ENCODE assay signal across 30 cellular contexts in genomic region chr5:158654415-158654814, GRCh38.
"Had no signal": no experiment of that assay in that cellular context is flagged by ENCODE, and none has a peak within 500 bp of the region (broad histone marks: within the 10 kb centered on the region; RNA-seq: fewer than 3 reads in every experiment).

No MANE protein-coding gene starts in this region.

- ATAC-seq: naive thymus-derived CD8-positive, alpha-beta T cell; natural killer cell treated with Interleukin-12 subunit alpha and Interleukin-12 subunit beta and Interleukin-15 and Interleukin-18, amount 100 ng/mL, for 72 hours; psoas muscle; right cardiac atrium; sciatic nerve; stimulated activated memory B cell treated with anti-CD40 and anti-IgM and Interleukin-4, amounts not matched to agents 10 μg/mL and 1 μg/mL and 100 μg/mL, for 72 hours; stimulated activated naive CD8-positive, alpha-beta T cell treated with anti-CD3 and anti-CD28 coated beads, Interleukin-15, amount 100 ng/mL, for 72 hours; stimulated activated naive CD8-positive, alpha-beta T cell treated with anti-CD3 and anti-CD28 coated beads, Interleukin-15, Interleukin-2, amounts not matched to agents 100 U/mL and 50 U/mL, for 24 hours; upper lobe of right lung had no signal

- H3K4me2 ChIP-seq: neural progenitor cell, smooth muscle cell had no signal

- H3K9ac ChIP-seq: neural progenitor cell, parathyroid adenoma had no signal

- H2AFZ ChIP-seq: neural progenitor cell, parathyroid adenoma had no signal

- H3K4me3 ChIP-seq: neural progenitor cell, ovary, psoas muscle, skin epidermis, smooth muscle cell, spleen, suprapubic skin, testis, tibial artery, transverse colon, upper lobe of right lung, uterus had no signal

- H3K27me3 ChIP-seq: neural progenitor cell, ovary, spleen, suprapubic skin, testis, tibial artery, transverse colon, upper lobe of right lung, uterus had no signal

- H3K36me3 ChIP-seq: neural progenitor cell, ovary, spleen, suprapubic skin, tibial artery, transverse colon, upper lobe of right lung, uterus had no signal

- H3K79me2 ChIP-seq: parathyroid adenoma had no signal

- H3K4me1 ChIP-seq: parathyroid adenoma, psoas muscle, spleen, suprapubic skin, testis, tibial artery, transverse colon, upper lobe of right lung, uterus had no signal

- DNase-seq: naive thymus-derived CD8-positive, alpha-beta T cell; nephron progenitor cell; occipital lobe; ovary; posterior cingulate gyrus; psoas muscle; right cardiac atrium; spleen; stimulated activated CD4-positive, alpha-beta T cell treated with anti-CD3 and anti-CD28 coated beads, Interleukin-12 subunit alpha, Interleukin-12 subunit beta, amount 100 ng/mL, for 4 hours; stimulated activated CD4-positive, alpha-beta T cell treated with anti-CD3 and anti-CD28 coated beads, Interleukin-1b, Interleukin-23, amount 100 ng/mL, for 48 hours; stimulated activated CD4-positive, alpha-beta T cell treated with anti-CD3 and anti-CD28 coated beads, Interleukin-4, amount 100 ng/mL, for 1 hour; stimulated activated CD4-positive, alpha-beta T cell treated with anti-CD3 and anti-CD28 coated beads, Interleukin-4, amount 100 ng/mL, for 4 hours; stimulated activated CD8-positive, alpha-beta memory T cell treated with anti-CD3 and anti-CD28 coated beads, Interleukin-4, amount 100 ng/mL, for 48 hours; stimulated activated naive CD4-positive, alpha-beta T cell; stimulated activated naive CD8-positive, alpha-beta T cell treated with anti-CD3 and anti-CD28 coated beads, Interleukin-15, amount 100 ng/mL, for 72 hours; stimulated activated naive CD8-positive, alpha-beta T cell treated with anti-CD3 and anti-CD28 coated beads, Interleukin-15, Interleukin-2, amounts not matched to agents 100 U/mL and 50 U/mL, for 24 hours; substantia nigra; testis; tibial artery; transverse colon; upper lobe of right lung; uterus had no signal

- H3K9me3 ChIP-seq: ovary, psoas muscle, suprapubic skin, testis, transverse colon, upper lobe of right lung, uterus had no signal

- H3K27ac ChIP-seq: neural progenitor cell, ovary, parathyroid adenoma, psoas muscle, skin epidermis, spleen, suprapubic skin, testis, tibial artery, transverse colon, upper lobe of right lung, uterus had no signal
